ENCODE assay signal across 28 cellular contexts in the genomic region with DNA sequence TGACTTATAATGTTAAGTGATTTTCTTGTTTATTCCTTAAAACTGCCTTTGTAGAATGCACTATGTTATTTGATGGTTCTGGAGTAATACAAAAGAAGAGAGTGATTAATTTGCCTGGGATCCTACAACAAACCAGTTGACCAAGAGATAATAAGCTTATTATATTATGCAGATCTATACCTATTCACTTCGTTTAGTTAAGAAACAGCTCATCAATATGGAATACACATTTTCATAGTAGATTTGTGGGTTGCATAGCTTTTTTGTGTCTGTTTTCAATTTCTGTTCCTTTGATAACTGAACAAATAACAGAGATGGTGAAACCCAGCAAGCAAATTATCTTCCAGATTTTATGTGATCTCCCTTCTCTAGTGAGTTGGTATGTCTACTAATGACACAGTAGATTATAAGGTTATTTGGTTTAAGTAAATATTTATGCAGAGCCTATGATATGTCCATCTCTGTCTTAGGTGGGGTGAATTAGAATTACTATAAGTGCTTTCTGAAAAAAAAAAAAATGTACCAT.
"Had no signal": no experiment of that assay in that cellular context is flagged by ENCODE, and none has a peak within 500 bp of the region (broad histone marks: within the 10 kb centered on the region; RNA-seq: fewer than 3 reads in every experiment).

No MANE protein-coding gene starts in this region.

- H3K4me3 ChIP-seq: adrenal gland, body of pancreas, colonic mucosa, gastrocnemius medialis, left ventricle myocardium inferior, prostate gland, skin epidermis, tibial nerve had no signal

- ATAC-seq: activated CD8-positive, alpha-beta memory T cell treated with anti-CD3 and anti-CD28 coated beads, Interleukin-2, amount 10 ng/mL, durations not matched to agents 7 days and 5 days; activated CD8-positive, alpha-beta T cell treated with anti-CD3 and anti-CD28 coated beads, Interleukin-2, amount 10 ng/mL, durations not matched to agents 7 days and 5 days; body of pancreas; gastrocnemius medialis; sciatic nerve; stimulated activated naive B cell treated with anti-CD40 and anti-IgM and Interleukin-4, amounts not matched to agents 10 μg/mL and 1 μg/mL and 100 μg/mL, for 72 hours had no signal

- H3K4me1 Mint-ChIP-seq: nephron progenitor cell had no signal

- H3K27ac Mint-ChIP-seq: activated CD8-positive, alpha-beta memory T cell treated with anti-CD3 and anti-CD28 coated beads, Interleukin-2, amount 10 ng/mL, durations not matched to agents 7 days and 5 days; activated CD8-positive, alpha-beta T cell treated with anti-CD3 and anti-CD28 coated beads, Interleukin-2, amount 10 ng/mL, durations not matched to agents 7 days and 5 days; activated naive CD8-positive, alpha-beta T cell treated with anti-CD3 and anti-CD28 coated beads for 36 hours; nephron progenitor cell; T-helper 2 cell treated with Interferon-gamma antibody and Interleukin-4, amounts not matched to agents 5 μg/mL and 100 μg/mL, for 36 hours had no signal

- H3K36me3 ChIP-seq: adrenal gland, colonic mucosa, gastrocnemius medialis, left ventricle myocardium inferior, neutrophil, prostate gland, tibial nerve had no signal

- H3K4me1 ChIP-seq: adrenal gland, body of pancreas, colonic mucosa, gastrocnemius medialis, prostate gland had no signal

- H3K27me3 Mint-ChIP-seq: activated CD8-positive, alpha-beta memory T cell treated with anti-CD3 and anti-CD28 coated beads, Interleukin-2, amount 10 ng/mL, durations not matched to agents 7 days and 5 days; activated naive CD8-positive, alpha-beta T cell treated with anti-CD3 and anti-CD28 coated beads for 36 hours; stimulated activated naive B cell treated with anti-CD40 and anti-IgM and Interleukin-4, amounts not matched to agents 10 μg/mL and 1 μg/mL and 100 μg/mL, for 72 hours had no signal

- H3K27me3 ChIP-seq: adrenal gland, body of pancreas, colonic mucosa, gastrocnemius medialis, neutrophil, tibial nerve had no signal

- H3K4me3 Mint-ChIP-seq: activated CD8-positive, alpha-beta memory T cell treated with anti-CD3 and anti-CD28 coated beads, Interleukin-2, amount 10 ng/mL, durations not matched to agents 7 days and 5 days; activated CD8-positive, alpha-beta T cell treated with anti-CD3 and anti-CD28 coated beads, Interleukin-2, amount 10 ng/mL, durations not matched to agents 7 days and 5 days; activated naive CD8-positive, alpha-beta T cell treated with anti-CD3 and anti-CD28 coated beads for 36 hours; nephron progenitor cell; stimulated activated naive B cell treated with anti-CD40 and anti-IgM and Interleukin-4, amounts not matched to agents 10 μg/mL and 1 μg/mL and 100 μg/mL, for 72 hours; T-helper 2 cell treated with Interferon-gamma antibody and Interleukin-4, amounts not matched to agents 5 μg/mL and 100 μg/mL, for 36 hours had no signal

- H3K9me3 Mint-ChIP-seq: activated naive CD8-positive, alpha-beta T cell treated with anti-CD3 and anti-CD28 coated beads for 36 hours; nephron progenitor cell; T-helper 2 cell treated with Interferon-gamma antibody and Interleukin-4, amounts not matched to agents 5 μg/mL and 100 μg/mL, for 36 hours had no signal

- H3K27ac ChIP-seq: adrenal gland, body of pancreas, colonic mucosa, gastrocnemius medialis, left ventricle myocardium inferior, neutrophil, prostate gland, skin epidermis, tibial nerve, VCaP had no signal

- H3K9me3 ChIP-seq: adrenal gland, body of pancreas, colonic mucosa, gastrocnemius medialis, left ventricle myocardium inferior, neutrophil, prostate gland, tibial nerve had no signal

- DNase-seq: activated CD4-positive, alpha-beta T cell treated with anti-CD3 and anti-CD28 coated beads for 1 hour; activated CD8-positive, alpha-beta memory T cell treated with anti-CD3 and anti-CD28 coated beads, Interleukin-2, amount 10 ng/mL, durations not matched to agents 7 days and 5 days; activated CD8-positive, alpha-beta T cell treated with anti-CD3 and anti-CD28 coated beads, Interleukin-2, amount 10 ng/mL, durations not matched to agents 7 days and 5 days; activated naive CD4-positive, alpha-beta T cell treated with Interleukin-2 at 50 U/mL for 16 hours; activated naive CD8-positive, alpha-beta T cell treated with anti-CD3 and anti-CD28 coated beads for 36 hours; adrenal gland; aorta; body of pancreas; cerebellar nuclear complex; colonic mucosa; effector CD8-positive, alpha-beta T cell; erythroblast; gastrocnemius medialis; glutamatergic neuron; left ventricle myocardium inferior; nephron progenitor cell; retina; stimulated activated CD4-positive, alpha-beta T cell treated with anti-CD3 and anti-CD28 coated beads, Interleukin-12 subunit alpha, Interleukin-12 subunit beta, amount 100 ng/mL, for 4 hours; stimulated activated CD4-positive, alpha-beta T cell treated with anti-CD3 and anti-CD28 coated beads, Interleukin-4, amount 100 ng/mL, for 24 hours; stimulated activated naive B cell treated with anti-CD40 and anti-IgM and Interleukin-4, amounts not matched to agents 10 μg/mL and 1 μg/mL and 100 μg/mL, for 72 hours; T-helper 1 cell had no signal
